In genomic region chr3:52841211-52841980, GRCh38 we compare ENCODE assay signal across 18 cellular contexts. TPM values are rescaled to one million over a fixed set of nuclear protein-coding genes. Genes with fewer than 3 reads are reported as not detected.
DNase-seq lines count a peak whose midpoint lies in the region; ATAC-seq and TF ChIP-seq lines count a peak whose summit lies in the region.
"Had no signal": no experiment of that assay in that cellular context is flagged by ENCODE, and none has a peak within 500 bp of the region (broad histone marks: within the 10 kb centered on the region; RNA-seq: fewer than 3 reads in every experiment).

No MANE protein-coding gene starts in this region.

- H3K4me3 ChIP-seq in endodermal cell (ENCODE audit: low read length) = no peak overlapping the region
- no peak overlapping the region for H3K4me3 ChIP-seq in neural progenitor cell
- H3K4me3 ChIP-seq: gastroesophageal sphincter, smooth muscle cell, uterus had no signal

- H3K9me3 Mint-ChIP-seq in endodermal cell = no peaks in the 10 kb centered on the region
- H3K9me3 Mint-ChIP-seq in neural progenitor cell = no peaks in the 10 kb centered on the region
- no peaks in the 10 kb centered on the region for H3K9me3 Mint-ChIP-seq in activated naive CD8-positive, alpha-beta T cell treated with anti-CD3 and anti-CD28 coated beads, Interleukin-2, amount 50 U/mL, for 24 hours
- H3K9me3 Mint-ChIP-seq: activated T-cell treated with anti-CD3 and anti-CD28 coated beads, Interleukin-2, amount 50 U/mL, for 4 hours had no signal

- ATAC-seq in HG02759 (IDR thresholded peaks at IDR 0.05; ENCODE audit: unreplicated experiment) = peak; percentile 68
- ATAC-seq in activated naive CD8-positive, alpha-beta T cell treated with anti-CD3 and anti-CD28 coated beads, Interleukin-2, amount 50 U/mL, for 24 hours = no peak
- no peak for ATAC-seq in GM19023 (IDR thresholded peaks at IDR 0.05; ENCODE audit: unreplicated experiment)
- no peak for ATAC-seq in GM19035 (IDR thresholded peaks at IDR 0.05; ENCODE audit: unreplicated experiment)
- ATAC-seq: activated T-cell treated with anti-CD3 and anti-CD28 coated beads, Interleukin-2, amount 50 U/mL, for 4 hours; gastroesophageal sphincter; PC-3; SK-N-SH treated with all-trans-retinoic acid at 6 μM for 48 hours; stimulated activated naive CD8-positive, alpha-beta T cell treated with anti-CD3 and anti-CD28 coated beads, Interleukin-15, Interleukin-2, amounts not matched to agents 100 U/mL and 50 U/mL, for 24 hours had no signal

- H3K27ac Mint-ChIP-seq in endodermal cell (peak overlapping the region; percentile 12), neural progenitor cell (peak overlapping the region; percentile 57)
- H3K27ac Mint-ChIP-seq in activated naive CD8-positive, alpha-beta T cell treated with anti-CD3 and anti-CD28 coated beads, Interleukin-2, amount 50 U/mL, for 24 hours = no peak overlapping the region

- H3F3A ChIP-seq in neural progenitor cell (ENCODE audit: low read depth) = no peaks in the 10 kb centered on the region

- no peak overlapping the region for H3K27ac ChIP-seq in endodermal cell (ENCODE audit: low read depth, low read length)
- no peak overlapping the region for H3K27ac ChIP-seq in neural progenitor cell
- H3K27ac ChIP-seq: uterus had no signal

- peaks cover 2% of the 10 kb centered on the region for H3K36me3 Mint-ChIP-seq in endodermal cell (ENCODE audit: low read depth)
- H3K36me3 Mint-ChIP-seq in neural progenitor cell = peaks cover 9% of the 10 kb centered on the region
- peaks cover 7% of the 10 kb centered on the region for H3K36me3 Mint-ChIP-seq in activated naive CD8-positive, alpha-beta T cell treated with anti-CD3 and anti-CD28 coated beads, Interleukin-2, amount 50 U/mL, for 24 hours (ENCODE audit: low read depth)

- TF ChIP-seq CTCF in GM10248 (IDR thresholded peaks at IDR 0.05; ENCODE audit: control extremely low read depth, extremely low read depth, low read depth, missing control alignments) (no peak), endodermal cell (conservative IDR thresholded peaks at IDR 0.05) (no peak), neural progenitor cell (IDR thresholded peaks at IDR 0.05) (no peak)

- peaks cover 5% of the 10 kb centered on the region for H3K4me1 Mint-ChIP-seq in endodermal cell
- peaks cover 33% of the 10 kb centered on the region for H3K4me1 Mint-ChIP-seq in neural progenitor cell
- peaks cover 13% of the 10 kb centered on the region for H3K4me1 Mint-ChIP-seq in activated naive CD8-positive, alpha-beta T cell treated with anti-CD3 and anti-CD28 coated beads, Interleukin-2, amount 50 U/mL, for 24 hours

- H3K27me3 ChIP-seq in endodermal cell (ENCODE audit: control insufficient read depth, insufficient read depth, low read length, poor library complexity, severe bottlenecking) (no peaks in the 10 kb centered on the region), neural progenitor cell (no peaks in the 10 kb centered on the region)
- H3K27me3 ChIP-seq: gastroesophageal sphincter, uterus had no signal

- H3K27me3 Mint-ChIP-seq in endodermal cell (ENCODE audit: insufficient read depth) = no peaks in the 10 kb centered on the region
- peaks cover 9% of the 10 kb centered on the region for H3K27me3 Mint-ChIP-seq in neural progenitor cell (ENCODE audit: insufficient read depth, low read depth)
- H3K27me3 Mint-ChIP-seq in activated naive CD8-positive, alpha-beta T cell treated with anti-CD3 and anti-CD28 coated beads, Interleukin-2, amount 50 U/mL, for 24 hours = no peaks in the 10 kb centered on the region

- H3K4me2 ChIP-seq in neural progenitor cell = no peak overlapping the region
- H3K4me2 ChIP-seq: smooth muscle cell had no signal

- H3K9ac ChIP-seq in endodermal cell (ENCODE audit: extremely low read depth, low read length, poor library complexity, severe bottlenecking) = no peak overlapping the region
- no peak overlapping the region for H3K9ac ChIP-seq in neural progenitor cell

- H3K9me3 ChIP-seq in endodermal cell (ENCODE audit: control insufficient read depth, low read length) = no peaks in the 10 kb centered on the region
- no peaks in the 10 kb centered on the region for H3K9me3 ChIP-seq in neural progenitor cell (ENCODE audit: low read depth)
- H3K9me3 ChIP-seq: gastroesophageal sphincter, uterus had no signal

- WGBS in endodermal cell (ENCODE audit: insufficient coverage in 1 of 2, insufficient read length in 1 of 2), 2 experiments = 88 to 93% methylated on average over 4 to 12 of the region's 12 CpGs

- no peak overlapping the region for H2AFZ ChIP-seq in neural progenitor cell (replicated peaks)

- H3K4me3 Mint-ChIP-seq in endodermal cell = no peak overlapping the region
- H3K4me3 Mint-ChIP-seq in neural progenitor cell = no peak overlapping the region
- no peak overlapping the region for H3K4me3 Mint-ChIP-seq in activated naive CD8-positive, alpha-beta T cell treated with anti-CD3 and anti-CD28 coated beads, Interleukin-2, amount 50 U/mL, for 24 hours
- H3K4me3 Mint-ChIP-seq: activated T-cell treated with anti-CD3 and anti-CD28 coated beads, Interleukin-2, amount 50 U/mL, for 4 hours had no signal

- H3K36me3 ChIP-seq in endodermal cell (ENCODE audit: control insufficient read depth, insufficient read depth, low read length) (no peaks in the 10 kb centered on the region), neural progenitor cell (no peaks in the 10 kb centered on the region)
- H3K36me3 ChIP-seq: uterus had no signal

- DNase-seq in GM10248 (ENCODE audit: extremely low spot score) = peak; percentile 45
- no peak for DNase-seq in endodermal cell
- no peak for DNase-seq in neural progenitor cell (ENCODE audit: low spot score)
- no peak for DNase-seq in activated naive CD8-positive, alpha-beta T cell treated with anti-CD3 and anti-CD28 coated beads, Interleukin-2, amount 50 U/mL, for 24 hours
- DNase-seq in stimulated activated CD4-positive, alpha-beta T cell treated with anti-CD3 and anti-CD28 coated beads, Interleukin-4, amount 100 ng/mL, for 1 hour = no peak
- DNase-seq: activated T-cell treated with anti-CD3 and anti-CD28 coated beads, Interleukin-2, amount 50 U/mL, for 4 hours; amniotic stem cell; NCI-H1930; NCI-H524; PC-3; stimulated activated naive CD8-positive, alpha-beta T cell treated with anti-CD3 and anti-CD28 coated beads, Interleukin-15, Interleukin-2, amounts not matched to agents 100 U/mL and 50 U/mL, for 24 hours; uterus had no signal

- POLR2A ChIA-PET in GM10248 (lab: Yijun Ruan, JAX) = no interaction called here

- CTCF ChIA-PET in GM10248 (lab: Yijun Ruan, JAX) = interaction anchor here (1.1 to 2.4 kb wide), 5 partner anchors 9 to 94 kb away, joined by 3 to 9 read pairs (median 4); no protein-coding TSS in a partner anchor

- no peaks in the 10 kb centered on the region for H3K79me2 ChIP-seq in neural progenitor cell (ENCODE audit: low read depth)

- no peaks in the 10 kb centered on the region for H4K20me1 ChIP-seq in neural progenitor cell (ENCODE audit: low read depth)

- H3K4me1 ChIP-seq in endodermal cell (ENCODE audit: control insufficient read depth, insufficient read depth, low read length) = peaks cover 6% of the 10 kb centered on the region
- peaks cover 13% of the 10 kb centered on the region for H3K4me1 ChIP-seq in neural progenitor cell

RNA-seq across cellular contexts. Expression of gene MUSTN1, which starts 6.6 kb away (rescaled TPM):
- total RNA-seq in endodermal cell = 1 to 10 TPM; 3.2 to 4.2 TPM
- polyA plus RNA-seq in endodermal cell (2013, experiment 1 of 2) = 22.5 TPM
- 20.6 TPM for polyA plus RNA-seq in endodermal cell (2013, experiment 2 of 2)
- 2.0 and 10.8 TPM in 2 replicates for total RNA-seq in neural progenitor cell (ENCODE audit: low replicate concordance)

RNA-seq across cellular contexts. Expression of gene ITIH4, which starts 10.9 kb away (rescaled TPM):
- total RNA-seq in endodermal cell (1 to 10 TPM; 6.0 to 6.2 TPM), neural progenitor cell (ENCODE audit: low replicate concordance) (1.1 and 2.4 TPM in 2 replicates)
- polyA plus RNA-seq in endodermal cell (2013, experiment 1 of 2) = 4.1 TPM
- 4.8 TPM for polyA plus RNA-seq in endodermal cell (2013, experiment 2 of 2)

RNA-seq across cellular contexts. Expression of gene ITIH3, which starts 46.8 kb away (rescaled TPM):
- total RNA-seq in endodermal cell (not detected), neural progenitor cell (ENCODE audit: low replicate concordance) (not detected in 2 replicates)
- polyA plus RNA-seq in endodermal cell (2013, experiment 1 of 2) = 0.36 TPM
- 0.41 TPM for polyA plus RNA-seq in endodermal cell (2013, experiment 2 of 2)
- total RNA-seq: PC-3, smooth muscle cell had no signal
- polyA plus RNA-seq: smooth muscle cell had no signal

RNA-seq across cellular contexts. Expression of gene STIMATE, which starts 56.0 kb away (rescaled TPM):
- total RNA-seq in endodermal cell (10 to 100 TPM; 20.3 to 23.7 TPM), neural progenitor cell (ENCODE audit: low replicate concordance) (10.2 and 17.3 TPM in 2 replicates)
- polyA plus RNA-seq in endodermal cell (2013, experiment 1 of 2) = 18.3 TPM
- 15.9 TPM for polyA plus RNA-seq in endodermal cell (2013, experiment 2 of 2)
